21 cellular contexts compared by ENCODE assay signal in genomic region chr17:49914096-49914490, GRCh38. TPM values are rescaled to one million over a fixed set of nuclear protein-coding genes. Genes with fewer than 3 reads are reported as not detected.
DNase-seq lines count a peak whose midpoint lies in the region; ATAC-seq, FAIRE-seq and TF ChIP-seq lines count a peak whose summit lies in the region.
"Had no signal": no experiment of that assay in that cellular context is flagged by ENCODE, and none has a peak within 500 bp of the region (broad histone marks: within the 10 kb centered on the region; RNA-seq: fewer than 3 reads in every experiment).

No MANE protein-coding gene starts in this region.

- peak overlapping the region; percentile 83 for H3K27ac ChIP-seq in trophoblast cell (ENCODE audit: low read depth, low read length)
- H3K27ac ChIP-seq in pancreas, result no peak overlapping the region
- H3K27ac ChIP-seq: dorsolateral prefrontal cortex, VCaP had no signal

- H3K27me3 ChIP-seq in trophoblast cell (ENCODE audit: insufficient read depth, low read length) (peaks cover 11% of the 10 kb centered on the region), pancreas (peaks cover 0 to 8% (median 3%) of the 10 kb centered on the region in 4 donors)

- H3K4me3 Mint-ChIP-seq in stimulated activated memory B cell treated with anti-CD40 and anti-IgM and Interleukin-4, amounts not matched to agents 10 μg/mL and 1 μg/mL and 100 μg/mL, for 72 hours, result no peak overlapping the region
- H3K4me3 Mint-ChIP-seq: activated CD4-positive, alpha-beta memory T cell treated with anti-CD3 and anti-CD28 coated beads, Interleukin-2, amount 10 ng/mL, durations not matched to agents 7 days and 5 days; activated T-helper 1 cell treated with anti-CD3 and anti-CD28 coated beads, Interleukin-12 subunit alpha, Interleukin-12 subunit beta, Interleukin-2, Interleukin-4 antibody, amounts not matched to agents 30 ng/mL and 10 ng/mL and 1 ng/mL, durations not matched to agents 14 hours and 24 hours and 36 hours; CD8-positive, alpha-beta T cell; immature natural killer cell; nephron had no signal

- H2AK5ac ChIP-seq in trophoblast cell (ENCODE audit: low read length), result no peak overlapping the region

- H2BK120ac ChIP-seq in trophoblast cell (ENCODE audit: insufficient read depth, low read length, poor library complexity), result peak overlapping the region; percentile 78

- H2BK12ac ChIP-seq in trophoblast cell (ENCODE audit: low read length), result peak overlapping the region; percentile 70

- H3K18ac ChIP-seq in trophoblast cell (ENCODE audit: low read length), result no peak overlapping the region

- H3K9me3 Mint-ChIP-seq in stimulated activated memory B cell treated with anti-CD40 and anti-IgM and Interleukin-4, amounts not matched to agents 10 μg/mL and 1 μg/mL and 100 μg/mL, for 72 hours, result no peaks in the 10 kb centered on the region
- H3K9me3 Mint-ChIP-seq: activated CD4-positive, alpha-beta memory T cell treated with anti-CD3 and anti-CD28 coated beads, Interleukin-2, amount 10 ng/mL, durations not matched to agents 7 days and 5 days; activated T-helper 1 cell treated with anti-CD3 and anti-CD28 coated beads, Interleukin-12 subunit alpha, Interleukin-12 subunit beta, Interleukin-2, Interleukin-4 antibody, amounts not matched to agents 30 ng/mL and 10 ng/mL and 1 ng/mL, durations not matched to agents 14 hours and 24 hours and 36 hours; CD8-positive, alpha-beta T cell; immature natural killer cell; nephron had no signal

- H3K36me3 Mint-ChIP-seq in stimulated activated memory B cell treated with anti-CD40 and anti-IgM and Interleukin-4, amounts not matched to agents 10 μg/mL and 1 μg/mL and 100 μg/mL, for 72 hours, result no peaks in the 10 kb centered on the region
- H3K36me3 Mint-ChIP-seq: CD8-positive, alpha-beta T cell; immature natural killer cell had no signal

- H3K9ac ChIP-seq in trophoblast cell (ENCODE audit: low read length), result no peak overlapping the region

- H3K27me3 Mint-ChIP-seq in stimulated activated memory B cell treated with anti-CD40 and anti-IgM and Interleukin-4, amounts not matched to agents 10 μg/mL and 1 μg/mL and 100 μg/mL, for 72 hours, result peaks cover 86% of the 10 kb centered on the region

- TF ChIP-seq CTCF in pancreas (IDR thresholded peaks at IDR 0.05), result no peak

- H4K8ac ChIP-seq in trophoblast cell (ENCODE audit: low read depth, low read length), result no peak overlapping the region

- no peak overlapping the region for H4K12ac ChIP-seq in trophoblast cell (ENCODE audit: low read depth, low read length)

- no peak overlapping the region for H3K14ac ChIP-seq in trophoblast cell (ENCODE audit: low read length)

- H4K91ac ChIP-seq in trophoblast cell (ENCODE audit: low read depth, low read length), result peak overlapping the region; percentile 97

- H3K4ac ChIP-seq in trophoblast cell (ENCODE audit: low read depth, low read length), result no peak overlapping the region

- FAIRE-seq in pancreas (lab: Jason Lieb, UNC), result no peak
- FAIRE-seq: A204.1 had no signal

- peak; percentile 21 to 48 for DNase-seq in NCI-H2081 (lab: John Stamatoyannopoulos, UW)
- no peak for DNase-seq in NCI-H2081 treated with DMSO at 0.1 percent for 48 hours (lab: John Stamatoyannopoulos, UW)
- DNase-seq in NCI-H1417 treated with DMSO at 0.1 percent for 48 hours (lab: John Stamatoyannopoulos, UW), result peak; percentile 46
- peak; percentile 99 for DNase-seq in NCI-H82 (lab: John Stamatoyannopoulos, UW)
- DNase-seq in trophoblast cell, result peak; percentile 99
- no peak for DNase-seq in pancreas
- DNase-seq in anterior cingulate cortex (lab: John Stamatoyannopoulos, UW), result no peak
- DNase-seq: activated CD4-positive, alpha-beta memory T cell treated with anti-CD3 and anti-CD28 coated beads, Interleukin-2, amount 10 ng/mL, durations not matched to agents 7 days and 5 days; CD8-positive, alpha-beta T cell; dorsolateral prefrontal cortex; immature natural killer cell; NCI-H774; stimulated activated CD4-positive, alpha-beta T cell treated with anti-CD3 and anti-CD28 coated beads, Interleukin-12 subunit alpha, Interleukin-12 subunit beta, amount 100 ng/mL, for 4 hours; stimulated activated naive CD4-positive, alpha-beta T cell had no signal

- no peaks in the 10 kb centered on the region for H3K36me3 ChIP-seq in trophoblast cell (ENCODE audit: control insufficient read depth in 1 of 2, insufficient read depth in 2 of 2, low read length in 2 of 2)
- H3K36me3 ChIP-seq in pancreas, result no peaks in the 10 kb centered on the region

- ATAC-seq in pancreas, result no peak
- ATAC-seq in stimulated activated memory B cell treated with anti-CD40 and anti-IgM and Interleukin-4, amounts not matched to agents 10 μg/mL and 1 μg/mL and 100 μg/mL, for 72 hours, result no peak
- ATAC-seq: CD8-positive, alpha-beta T cell; esophagus mucosa had no signal

- intact Hi-C loops in pancreas (cut with DNase I), result no loop called here

- H2BK5ac ChIP-seq in trophoblast cell (ENCODE audit: low read depth, low read length, poor library complexity), result no peak overlapping the region

- H2AFZ ChIP-seq in trophoblast cell (ENCODE audit: insufficient read depth, low read length, poor library complexity), result no peak overlapping the region

- H3K4me1 Mint-ChIP-seq in stimulated activated memory B cell treated with anti-CD40 and anti-IgM and Interleukin-4, amounts not matched to agents 10 μg/mL and 1 μg/mL and 100 μg/mL, for 72 hours, result peaks cover 12% of the 10 kb centered on the region

- no peak overlapping the region for H3K23ac ChIP-seq in trophoblast cell (ENCODE audit: low read length)

- H3K4me3 ChIP-seq in trophoblast cell (ENCODE audit: low read depth, low read length) (no peak overlapping the region), pancreas (no peak overlapping the region)
- H3K4me3 ChIP-seq: dorsolateral prefrontal cortex had no signal

- H3K4me2 ChIP-seq in trophoblast cell (ENCODE audit: low read length), result no peak overlapping the region

- H3K79me2 ChIP-seq in trophoblast cell (ENCODE audit: control insufficient read depth, insufficient read depth, low read length, poor library complexity), result peaks cover 4% of the 10 kb centered on the region

- no peaks in the 10 kb centered on the region for H3K9me3 ChIP-seq in trophoblast cell (ENCODE audit: insufficient read depth, low read depth, low read length)
- no peaks in the 10 kb centered on the region for H3K9me3 ChIP-seq in pancreas

- H3K27ac Mint-ChIP-seq in stimulated activated memory B cell treated with anti-CD40 and anti-IgM and Interleukin-4, amounts not matched to agents 10 μg/mL and 1 μg/mL and 100 μg/mL, for 72 hours, result no peak overlapping the region
- H3K27ac Mint-ChIP-seq: activated CD4-positive, alpha-beta memory T cell treated with anti-CD3 and anti-CD28 coated beads, Interleukin-2, amount 10 ng/mL, durations not matched to agents 7 days and 5 days; activated T-helper 1 cell treated with anti-CD3 and anti-CD28 coated beads, Interleukin-12 subunit alpha, Interleukin-12 subunit beta, Interleukin-2, Interleukin-4 antibody, amounts not matched to agents 30 ng/mL and 10 ng/mL and 1 ng/mL, durations not matched to agents 14 hours and 24 hours and 36 hours; CD8-positive, alpha-beta T cell; immature natural killer cell; nephron had no signal

- WGBS in trophoblast cell (ENCODE audit: extremely low coverage, insufficient coverage, insufficient read length), result no CpG with 5 or more reads among the region's 4 CpGs
- WGBS in pancreas, 2 donors, result 60 to 63% methylated on average over 4 of the region's 4 CpGs

- peaks cover 55% of the 10 kb centered on the region for H3K79me1 ChIP-seq in trophoblast cell (ENCODE audit: low read length)

- H3K4me1 ChIP-seq in trophoblast cell (ENCODE audit: control insufficient read depth in 1 of 2, insufficient read depth in 2 of 2, low read length in 2 of 2) (peaks cover 27 to 49% of the 10 kb centered on the region in 2 experiments), pancreas (no peaks in the 10 kb centered on the region)

RNA-seq across cellular contexts. Expression of gene DLX4, which starts 54.9 kb away (rescaled TPM):
- 11.8 and 12.7 TPM in 2 replicates for polyA plus RNA-seq in trophoblast cell (2013)
- total RNA-seq in pancreas, result under 1 TPM in 3 of 6 donors, not detected in 3; 0.16 to 0.23 (median 0.20) TPM
- polyA plus RNA-seq in pancreas, result under 1 TPM; 0.26 to 0.30 TPM
- total RNA-seq: activated T-helper 1 cell treated with anti-CD3 and anti-CD28 coated beads, Interleukin-12 subunit alpha, Interleukin-12 subunit beta, Interleukin-2, Interleukin-4 antibody, amounts not matched to agents 30 ng/mL and 10 ng/mL and 1 ng/mL, durations not matched to agents 14 hours and 24 hours and 36 hours; pulmonary artery endothelial cell had no signal

Comparison
In these comparisons a context has a peak if more than half of its experiments do, and no peak if none do; other contexts are left out.
1. DNase-seq: peak in NCI-H2081 (2 of 2), NCI-H1417 treated with DMSO at 0.1 percent for 48 hours (single experiment), NCI-H82 (single experiment) and trophoblast cell (2 of 2); none in NCI-H2081 treated with DMSO at 0.1 percent for 48 hours (single experiment), pancreas (0 of 6) and anterior cingulate cortex (0 of 58).